Comparison of ENCODE assay signal across 2 cellular contexts in the genomic region with DNA sequence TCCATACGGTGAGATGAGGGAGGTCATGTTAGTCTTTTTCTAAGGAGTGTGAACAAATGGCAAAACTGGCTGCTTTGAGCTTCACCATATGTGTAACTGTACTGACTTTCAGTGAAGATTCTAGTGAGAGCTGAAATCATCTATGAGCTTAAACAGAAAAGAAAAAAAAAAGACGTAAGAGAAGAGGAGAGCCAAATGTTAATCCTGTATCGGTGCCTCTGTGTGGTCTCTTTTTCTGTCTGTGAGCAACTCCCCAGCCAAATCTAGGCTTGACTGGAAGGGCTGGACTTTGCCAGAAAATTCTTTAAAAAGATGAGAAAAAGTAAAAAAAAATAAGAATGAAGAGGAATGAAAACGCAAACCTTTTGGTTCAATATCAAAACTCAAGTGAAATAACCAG.
TF ChIP-seq lines count a peak whose summit lies in the region.

No MANE protein-coding gene starts in this region.

TF ChIP-seq in SK-N-SH, 30 proteins besides CTCF, POLR2A, EP300 and RAD21 (continued from another document):
- TF ChIP-seq, protein P1, sequence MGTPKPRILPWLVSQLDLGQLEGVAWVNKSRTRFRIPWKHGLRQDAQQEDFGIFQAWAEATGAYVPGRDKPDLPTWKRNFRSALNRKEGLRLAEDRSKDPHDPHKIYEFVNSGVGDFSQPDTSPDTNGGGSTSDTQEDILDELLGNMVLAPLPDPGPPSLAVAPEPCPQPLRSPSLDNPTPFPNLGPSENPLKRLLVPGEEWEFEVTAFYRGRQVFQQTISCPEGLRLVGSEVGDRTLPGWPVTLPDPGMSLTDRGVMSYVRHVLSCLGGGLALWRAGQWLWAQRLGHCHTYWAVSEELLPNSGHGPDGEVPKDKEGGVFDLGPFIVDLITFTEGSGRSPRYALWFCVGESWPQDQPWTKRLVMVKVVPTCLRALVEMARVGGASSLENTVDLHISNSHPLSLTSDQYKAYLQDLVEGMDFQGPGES (IDR thresholded peaks at IDR 0.05; ENCODE audit: low read depth, low read length): no peak
- TF ChIP-seq, protein P2, sequence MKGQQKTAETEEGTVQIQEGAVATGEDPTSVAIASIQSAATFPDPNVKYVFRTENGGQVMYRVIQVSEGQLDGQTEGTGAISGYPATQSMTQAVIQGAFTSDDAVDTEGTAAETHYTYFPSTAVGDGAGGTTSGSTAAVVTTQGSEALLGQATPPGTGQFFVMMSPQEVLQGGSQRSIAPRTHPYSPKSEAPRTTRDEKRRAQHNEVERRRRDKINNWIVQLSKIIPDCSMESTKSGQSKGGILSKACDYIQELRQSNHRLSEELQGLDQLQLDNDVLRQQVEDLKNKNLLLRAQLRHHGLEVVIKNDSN (IDR thresholded peaks at IDR 0.05; ENCODE audit: borderline replicate concordance, low read depth): no peak
- TF ChIP-seq, protein P3, sequence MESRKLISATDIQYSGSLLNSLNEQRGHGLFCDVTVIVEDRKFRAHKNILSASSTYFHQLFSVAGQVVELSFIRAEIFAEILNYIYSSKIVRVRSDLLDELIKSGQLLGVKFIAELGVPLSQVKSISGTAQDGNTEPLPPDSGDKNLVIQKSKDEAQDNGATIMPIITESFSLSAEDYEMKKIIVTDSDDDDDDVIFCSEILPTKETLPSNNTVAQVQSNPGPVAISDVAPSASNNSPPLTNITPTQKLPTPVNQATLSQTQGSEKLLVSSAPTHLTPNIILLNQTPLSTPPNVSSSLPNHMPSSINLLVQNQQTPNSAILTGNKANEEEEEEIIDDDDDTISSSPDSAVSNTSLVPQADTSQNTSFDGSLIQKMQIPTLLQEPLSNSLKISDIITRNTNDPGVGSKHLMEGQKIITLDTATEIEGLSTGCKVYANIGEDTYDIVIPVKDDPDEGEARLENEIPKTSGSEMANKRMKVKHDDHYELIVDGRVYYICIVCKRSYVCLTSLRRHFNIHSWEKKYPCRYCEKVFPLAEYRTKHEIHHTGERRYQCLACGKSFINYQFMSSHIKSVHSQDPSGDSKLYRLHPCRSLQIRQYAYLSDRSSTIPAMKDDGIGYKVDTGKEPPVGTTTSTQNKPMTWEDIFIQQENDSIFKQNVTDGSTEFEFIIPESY (IDR thresholded peaks at IDR 0.05; ENCODE audit: borderline replicate concordance, low read depth): no peak
- TF ChIP-seq RFX5 (IDR thresholded peaks at IDR 0.05; ENCODE audit: low read length): no peak
- TF ChIP-seq, protein P4, sequence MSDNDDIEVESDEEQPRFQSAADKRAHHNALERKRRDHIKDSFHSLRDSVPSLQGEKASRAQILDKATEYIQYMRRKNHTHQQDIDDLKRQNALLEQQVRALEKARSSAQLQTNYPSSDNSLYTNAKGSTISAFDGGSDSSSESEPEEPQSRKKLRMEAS (IDR thresholded peaks at IDR 0.05; ENCODE audit: low read depth): no peak
- TF ChIP-seq YY1 (IDR thresholded peaks at IDR 0.05; ENCODE audit: low read depth): no peak
- TF ChIP-seq, protein P5, sequence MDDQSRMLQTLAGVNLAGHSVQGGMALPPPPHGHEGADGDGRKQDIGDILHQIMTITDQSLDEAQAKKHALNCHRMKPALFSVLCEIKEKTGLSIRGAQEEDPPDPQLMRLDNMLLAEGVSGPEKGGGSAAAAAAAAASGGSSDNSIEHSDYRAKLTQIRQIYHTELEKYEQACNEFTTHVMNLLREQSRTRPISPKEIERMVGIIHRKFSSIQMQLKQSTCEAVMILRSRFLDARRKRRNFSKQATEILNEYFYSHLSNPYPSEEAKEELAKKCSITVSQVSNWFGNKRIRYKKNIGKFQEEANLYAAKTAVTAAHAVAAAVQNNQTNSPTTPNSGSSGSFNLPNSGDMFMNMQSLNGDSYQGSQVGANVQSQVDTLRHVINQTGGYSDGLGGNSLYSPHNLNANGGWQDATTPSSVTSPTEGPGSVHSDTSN (IDR thresholded peaks at IDR 0.05): no peak
- TF ChIP-seq ELF1 (IDR thresholded peaks at IDR 0.05): no peak
- TF ChIP-seq FOSL2 (IDR thresholded peaks at IDR 0.05; ENCODE audit: borderline replicate concordance, low read depth): no peak
- no peak for TF ChIP-seq TAF1 (IDR thresholded peaks at IDR 0.05; ENCODE audit: borderline replicate concordance, low read depth, low read length)
- no peak for TF ChIP-seq GABPA (IDR thresholded peaks at IDR 0.05; ENCODE audit: low read depth)
- no peak for TF ChIP-seq GATA2 (CRISPR knock-in tag; IDR thresholded peaks at IDR 0.05)
- no peak for TF ChIP-seq JUND (IDR thresholded peaks at IDR 0.05)
TF ChIP-seq in SK-N-SH: peak in this region for 0.

TF ChIP-seq in SK-N-SH treated with all-trans-retinoic acid at 6 μM for 48 hours, 23 proteins besides CTCF, POLR2A, EP300 and RAD21 (continued from another document):
- TF ChIP-seq TCF4 (CRISPR knock-in tag; IDR thresholded peaks at IDR 0.05; ENCODE audit: borderline replicate concordance): no peak
- no peak for TF ChIP-seq ZNF565 (CRISPR knock-in tag; conservative IDR thresholded peaks at IDR 0.05; ENCODE audit: low read depth)
